25 cellular contexts compared by ENCODE assay signal in genomic region chr12:84661732-84662326, GRCh38.
A peak's percentile ranks its signal among the peaks of the same experiment; 100 is the strongest.
DNase-seq lines count a peak whose midpoint lies in the region; ATAC-seq and TF ChIP-seq lines count a peak whose summit lies in the region.
"Had no signal": no experiment of that assay in that cellular context is flagged by ENCODE, and none has a peak within 500 bp of the region (broad histone marks: within the 10 kb centered on the region; RNA-seq: fewer than 3 reads in every experiment).

No MANE protein-coding gene starts in this region.

- DNase-seq in DMS114 treated with DMSO at 0.1 percent for 48 hours (lab: John Stamatoyannopoulos, UW; ENCODE audit: unreplicated experiment) (peak; percentile 71), NCI-H226 (peak; percentile 45), dedifferentiated amniotic fluid mesenchymal stem cell (ENCODE audit: extremely low spot score) (peak; percentile 40), mesothelial cell of epicardium (ENCODE audit: low spot score in 2 of 2, unreplicated experiment in 2 of 2) (no peak), hippocampal formation (lab: John Stamatoyannopoulos, UW) (no peak), adrenal gland (no peak)
- DNase-seq in effector CD8-positive, alpha-beta T cell (lab: John Stamatoyannopoulos, UW): no peak
- DNase-seq: ACHN; activated CD8-positive, alpha-beta T cell treated with anti-CD3 and anti-CD28 coated beads for 36 hours; activated naive CD4-positive, alpha-beta T cell; activated T-cell treated with anti-CD3 and anti-CD28 coated beads, Interleukin-2, amount 50 U/mL, for 1 hour; anterior cingulate cortex; CD4-positive, CD25-positive, alpha-beta regulatory T cell; DMS153; Karpas-422; NCI-H1048; NCI-H1930; NCI-H446; ovary; Peyer's patch; right cardiac atrium had no signal

- no peaks in the 10 kb centered on the region for H3K27me3 Mint-ChIP-seq in mesothelial cell of epicardium (ENCODE audit: low read depth)
- H3K27me3 Mint-ChIP-seq: activated CD8-positive, alpha-beta T cell treated with anti-CD3 and anti-CD28 coated beads for 36 hours; CD4-positive, CD25-positive, alpha-beta regulatory T cell had no signal

- no peaks in the 10 kb centered on the region for H3K9me3 Mint-ChIP-seq in mesothelial cell of epicardium
- H3K9me3 Mint-ChIP-seq: activated CD8-positive, alpha-beta T cell treated with anti-CD3 and anti-CD28 coated beads for 36 hours; WTC11 had no signal

- peak overlapping the region; percentile 55 for H3K27ac Mint-ChIP-seq in mesothelial cell of epicardium
- H3K27ac Mint-ChIP-seq: activated CD8-positive, alpha-beta T cell treated with anti-CD3 and anti-CD28 coated beads for 36 hours; CD4-positive, CD25-positive, alpha-beta regulatory T cell; WTC11 had no signal

- H3K4me3 ChIP-seq in adrenal gland: no peak overlapping the region
- H3K4me3 ChIP-seq: lung, ovary, Peyer's patch, SK-N-MC had no signal

- intact Hi-C loops in adrenal gland (cut with DNase I): no loop called here

- H3K27me3 ChIP-seq in adrenal gland: no peaks in the 10 kb centered on the region
- H3K27me3 ChIP-seq: ovary, Peyer's patch had no signal

- 58 to 83% (median 62%) methylated on average over 1 of the region's 1 CpG for WGBS in adrenal gland, 4 donors

- no peaks in the 10 kb centered on the region for H3K9me3 ChIP-seq in adrenal gland (replicated peaks in 1 of 3)
- H3K9me3 ChIP-seq: ovary, Peyer's patch had no signal

- TF ChIP-seq CTCF in mesothelial cell of epicardium (IDR thresholded peaks at IDR 0.05; ENCODE audit: unreplicated experiment) (no peak), adrenal gland (IDR thresholded peaks at IDR 0.05) (no peak)

- H3K36me3 Mint-ChIP-seq in mesothelial cell of epicardium: no peaks in the 10 kb centered on the region
- H3K36me3 Mint-ChIP-seq: CD4-positive, CD25-positive, alpha-beta regulatory T cell; WTC11 had no signal

- TF ChIP-seq POLR2A in adrenal gland (IDR thresholded peaks at IDR 0.05): no peak

- no peak overlapping the region for H3K4me3 Mint-ChIP-seq in mesothelial cell of epicardium
- H3K4me3 Mint-ChIP-seq: activated CD8-positive, alpha-beta T cell treated with anti-CD3 and anti-CD28 coated beads for 36 hours; CD4-positive, CD25-positive, alpha-beta regulatory T cell; WTC11 had no signal

- no peak for ATAC-seq in HG02840 (IDR thresholded peaks at IDR 0.05; ENCODE audit: low FRiP score, unreplicated experiment)
- ATAC-seq: activated CD8-positive, alpha-beta T cell treated with anti-CD3 and anti-CD28 coated beads for 36 hours; right cardiac atrium; WTC11 had no signal

- peaks cover 40% of the 10 kb centered on the region for H3K4me1 Mint-ChIP-seq in mesothelial cell of epicardium
- H3K4me1 Mint-ChIP-seq: CD4-positive, CD25-positive, alpha-beta regulatory T cell had no signal

- no peaks in the 10 kb centered on the region for H3K4me1 ChIP-seq in adrenal gland (replicated peaks in 1 of 2)
- H3K4me1 ChIP-seq: Peyer's patch had no signal

- no peaks in the 10 kb centered on the region for H3K36me3 ChIP-seq in adrenal gland (replicated peaks in 1 of 2)
- H3K36me3 ChIP-seq: ovary, Peyer's patch had no signal

- no peak overlapping the region for H3K27ac ChIP-seq in adrenal gland
- H3K27ac ChIP-seq: ovary, Peyer's patch, SK-N-MC had no signal

Comparison
In these comparisons a context has a peak if more than half of its experiments do, and no peak if none do; other contexts are left out.
1. DNase-seq: peak in DMS114 treated with DMSO at 0.1 percent for 48 hours (single experiment), NCI-H226 (single experiment) and dedifferentiated amniotic fluid mesenchymal stem cell (single experiment); none in mesothelial cell of epicardium (0 of 2), effector CD8-positive, alpha-beta T cell (single experiment), hippocampal formation (0 of 2) and adrenal gland (0 of 7).